ENCODE assay signal across 11 cellular contexts in the genomic region with DNA sequence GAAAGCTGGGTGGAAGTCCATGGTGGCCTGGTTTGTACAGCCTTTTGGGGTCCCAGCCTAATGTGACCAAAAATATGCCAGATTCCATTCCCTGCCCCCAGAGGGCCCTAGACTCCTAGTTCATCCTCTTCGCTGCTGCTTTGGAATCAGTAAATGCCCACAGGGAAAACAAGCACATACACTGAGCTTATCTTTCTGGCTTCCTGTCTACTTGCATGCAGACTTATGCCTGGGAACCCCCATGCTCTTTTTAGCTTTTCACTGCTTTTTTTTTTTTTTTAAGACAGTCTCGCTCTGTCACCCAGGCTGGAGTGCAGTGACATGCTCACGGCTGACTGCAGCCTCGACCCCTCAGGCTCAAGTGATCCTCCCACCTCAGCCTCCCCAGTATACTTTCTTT. TPM values are rescaled to one million over a fixed set of nuclear protein-coding genes. Genes with fewer than 3 reads are reported as not detected.
DNase-seq lines count a peak whose midpoint lies in the region; ATAC-seq, FAIRE-seq and TF ChIP-seq lines count a peak whose summit lies in the region.
"Had no signal": no experiment of that assay in that cellular context is flagged by ENCODE, and none has a peak within 500 bp of the region (broad histone marks: within the 10 kb centered on the region; RNA-seq: fewer than 3 reads in every experiment).

No MANE protein-coding gene starts in this region.

- TF ChIP-seq POLR2A in H54 (IDR thresholded peaks at IDR 0.05; ENCODE audit: low read depth, low read length) (no peak), transverse colon (IDR thresholded peaks at IDR 0.05) (no peak), gastroesophageal sphincter (IDR thresholded peaks at IDR 0.05) (no peak)

- H3K36me3 ChIP-seq in transverse colon: no peaks in the 10 kb centered on the region
- no peaks in the 10 kb centered on the region for H3K36me3 ChIP-seq in gastroesophageal sphincter

- H3K27me3 ChIP-seq in transverse colon (no peaks in the 10 kb centered on the region), gastroesophageal sphincter (no peaks in the 10 kb centered on the region)

- no peak overlapping the region for H3K27ac Mint-ChIP-seq in neural crest cell (ENCODE audit: unreplicated experiment)

- H3K9me3 ChIP-seq in transverse colon: no peaks in the 10 kb centered on the region
- H3K9me3 ChIP-seq in gastroesophageal sphincter: no peaks in the 10 kb centered on the region

- no peaks in the 10 kb centered on the region for H3K36me3 Mint-ChIP-seq in neural crest cell (ENCODE audit: low read depth)

- ATAC-seq in gastroesophageal sphincter: no peak

- peak overlapping the region in 2 of 4 donors; percentile 34 to 67 for H3K27ac ChIP-seq in transverse colon
- H3K27ac ChIP-seq in gastroesophageal sphincter: peak overlapping the region in 2 of 4 donors; percentile 35 to 44

- H3K9me3 Mint-ChIP-seq in neural crest cell: no peaks in the 10 kb centered on the region

- intact Hi-C loops in transverse colon (cut with DNase I; ENCODE audit: low total_unique reads): loop anchor here (10.0 kb wide), 1 partner anchor 146 kb away; no protein-coding TSS in a partner anchor

- TF ChIP-seq EP300 in transverse colon (IDR thresholded peaks at IDR 0.05; ENCODE audit: low read depth): no peak
- no peak for TF ChIP-seq EP300 in gastroesophageal sphincter (IDR thresholded peaks at IDR 0.05)

- TF ChIP-seq CTCF in GM12865 (IDR thresholded peaks at IDR 0.05; ENCODE audit: insufficient read depth, low read depth, low read length, missing control alignments): peak; percentile 5
- peak; percentile 50 for TF ChIP-seq CTCF in choroid plexus epithelial cell (conservative IDR thresholded peaks at IDR 0.05; ENCODE audit: low read depth, low read length)
- peak; percentile 43 for TF ChIP-seq CTCF in neural crest cell (conservative IDR thresholded peaks at IDR 0.05)
- TF ChIP-seq CTCF in transverse colon (IDR thresholded peaks at IDR 0.05): no peak
- no peak for TF ChIP-seq CTCF in gastroesophageal sphincter (IDR thresholded peaks at IDR 0.05)

- peaks cover 5% of the 10 kb centered on the region for H3K4me1 Mint-ChIP-seq in neural crest cell

- H3K27me3 Mint-ChIP-seq in neural crest cell (ENCODE audit: low read depth): peaks cover 22% of the 10 kb centered on the region

- no peak overlapping the region for H3K4me3 Mint-ChIP-seq in neural crest cell

- H3K4me3 ChIP-seq in GM12865 (ENCODE audit: low read depth, low read length) (no peak overlapping the region), choroid plexus epithelial cell (ENCODE audit: low read depth, low read length) (no peak overlapping the region), transverse colon (no peak overlapping the region), gastroesophageal sphincter (no peak overlapping the region)

- H3K4me1 ChIP-seq in transverse colon: peaks cover 0 to 13% (median 4%) of the 10 kb centered on the region in 4 donors
- H3K4me1 ChIP-seq in gastroesophageal sphincter: peaks cover 0 to 22% (median 0%) of the 10 kb centered on the region in 3 donors

- WGBS in transverse colon (ENCODE audit: low coverage in 1 of 2), 2 donors: 73% methylated on average over 4 of the region's 4 CpGs; no CpG with 5 or more reads in 1 of the 2 donors
- 56 to 78% methylated on average over 3 to 4 of the region's 4 CpGs for WGBS in gastroesophageal sphincter (ENCODE audit: low coverage in 1 of 2), 2 donors

- FAIRE-seq in H54 (lab: Jason Lieb, UNC): no peak
- FAIRE-seq: GM18507, islet of Langerhans had no signal

- in situ Hi-C loops in transverse colon (cut with MboI; ENCODE audit: low pct_ligation_motif_present in 1 of 4, low pct_unique_long_range_greater_than_20kb in 1 of 4, low sequenced_read_pairs in 3 of 4): no loop called here

- DNase-seq in GM12865 (ENCODE audit: low read depth): peak; percentile 14
- peak; percentile 88 for DNase-seq in NCI-H226
- DNase-seq in choroid plexus epithelial cell (ENCODE audit: low read depth): peak; percentile 47
- no peak for DNase-seq in neural crest cell (ENCODE audit: low read depth, low spot score)
- DNase-seq in H54 (ENCODE audit: insufficient read length, low spot score): no peak
- no peak for DNase-seq in transverse colon
- no peak for DNase-seq in NCI-H446 treated with DMSO at 0.1 percent for 48 hours (lab: John Stamatoyannopoulos, UW)
- DNase-seq: substantia nigra had no signal

RNA-seq across cellular contexts. Expression of a gene that starts 6.2 kb away (rescaled TPM):
- total RNA-seq in neural crest cell: not detected in 2 replicates
- total RNA-seq in transverse colon: 10 to 100 TPM in 1 of 4 donors, 1 to 10 TPM in 1, under 1 TPM in 1, not detected in 1; 0.55 to 44.5 (median 1.4) TPM
- total RNA-seq in gastroesophageal sphincter: 10 to 100 TPM in 1 of 4 donors, 1 to 10 TPM in 3; 1.6 to 16.2 (median 3.7) TPM

RNA-seq across cellular contexts. Expression of a gene that starts 7.9 kb away (rescaled TPM):
- total RNA-seq in neural crest cell: 13.8 and 14.4 TPM in 2 replicates
- total RNA-seq in transverse colon: 10 to 100 TPM in 1 of 4 donors, 1 to 10 TPM in 3; 6.8 to 10.7 (median 7.5) TPM
- total RNA-seq in gastroesophageal sphincter: 10 to 100 TPM in 1 of 4 donors, 1 to 10 TPM in 3; 5.1 to 10.8 (median 7.8) TPM

Comparison
In these comparisons a context has a peak if more than half of its experiments do, and no peak if none do; other contexts are left out.
1. DNase-seq: peak in GM12865 (single experiment), NCI-H226 (single experiment) and choroid plexus epithelial cell (single experiment); none in neural crest cell (single experiment), H54 (single experiment), transverse colon (single experiment) and NCI-H446 treated with DMSO at 0.1 percent for 48 hours (single experiment).
2. CTCF ChIP-seq: peak in GM12865 (single experiment), choroid plexus epithelial cell (single experiment) and neural crest cell (single experiment); none in transverse colon (0 of 5) and gastroesophageal sphincter (0 of 4).